ENCODE assay signal across 8 cellular contexts in genomic region chr1:6414443-6414844, GRCh38. TPM values are rescaled to one million over a fixed set of nuclear protein-coding genes. Genes with fewer than 3 reads are reported as not detected.
DNase-seq lines count a peak whose midpoint lies in the region; ATAC-seq and TF ChIP-seq lines count a peak whose summit lies in the region.

No MANE protein-coding gene starts in this region.

- DNase-seq in activated T-cell treated with anti-CD3 and anti-CD28 coated beads for 48 hours (ENCODE audit: low read depth) (peak; percentile 48), activated T-cell treated with anti-CD3 and anti-CD28 coated beads for 4 hours (no peak), astrocyte of the spinal cord (ENCODE audit: low read depth, low spot score) (peak; percentile 44), left colon (peak; percentile 58 to 65)

- peaks cover 5% of the 10 kb centered on the region; the same call in 1 of the 2 replicates for H3K4me1 ChIP-seq in OCI-LY3 (ENCODE audit: low read length)

- peak; percentile 52 for TF ChIP-seq CTCF in OCI-LY3 (IDR thresholded peaks at IDR 0.05; ENCODE audit: low read depth, low read length)
- TF ChIP-seq CTCF in astrocyte of the spinal cord (IDR thresholded peaks at IDR 0.05; ENCODE audit: low read depth, low read length): peak; percentile 66

- no peaks in the 10 kb centered on the region for H3K27me3 ChIP-seq in OCI-LY3 (ENCODE audit: low read depth, low read length)

- H3K4me3 ChIP-seq in OCI-LY3 (ENCODE audit: low read length) (peak overlapping the region; percentile 68), astrocyte of the spinal cord (ENCODE audit: low read depth, low read length) (no peak overlapping the region)

- no peak overlapping the region for H2AFZ ChIP-seq in OCI-LY3 (ENCODE audit: low read depth, low read length)

- in situ Hi-C loops in astrocyte of the spinal cord (cut with HindIII; ENCODE audit: low sequenced_read_pairs): no loop called here

- ATAC-seq in HG02798 (IDR thresholded peaks at IDR 0.05; ENCODE audit: poor library complexity, unreplicated experiment) (peak; percentile 78), left colon (peak; percentile 40), HG02840 (IDR thresholded peaks at IDR 0.05; ENCODE audit: low FRiP score, unreplicated experiment) (no peak), HG03439 (IDR thresholded peaks at IDR 0.05; ENCODE audit: unreplicated experiment) (no peak)

- peak overlapping the region; percentile 85 for H3K4me2 ChIP-seq in OCI-LY3 (ENCODE audit: low read length)

- no peaks in the 10 kb centered on the region for H3K9me3 ChIP-seq in OCI-LY3 (ENCODE audit: insufficient read depth, low read length)

- H3K9ac ChIP-seq in OCI-LY3 (ENCODE audit: low read length): peak overlapping the region; percentile 13; the same call in 1 of the 2 replicates

- intact Hi-C loops in left colon (cut with DNase I, micrococcal nuclease): no loop called here

- H3K79me2 ChIP-seq in OCI-LY3 (ENCODE audit: low read length): no peaks in the 10 kb centered on the region

- no peaks in the 10 kb centered on the region for H4K20me1 ChIP-seq in OCI-LY3 (ENCODE audit: insufficient read depth, low read length)

- H3K27ac ChIP-seq in OCI-LY3 (ENCODE audit: low read length): no peak overlapping the region

- H3K36me3 ChIP-seq in OCI-LY3 (replicated peaks; ENCODE audit: low read depth, low read length): no peaks in the 10 kb centered on the region

RNA-seq across cellular contexts. Expression of gene HES2, which starts 5.3 kb away (rescaled TPM):
- 10 to 100 TPM; 29.4 to 34.0 TPM for total RNA-seq in left colon

RNA-seq across cellular contexts. Expression of gene ESPN, which starts 10.1 kb away (rescaled TPM):
- 100 to 1,000 TPM; 100 to 152 TPM for total RNA-seq in left colon

RNA-seq across cellular contexts. Expression of gene ACOT7, which starts 20.9 kb away (rescaled TPM):
- total RNA-seq in left colon: 10 to 100 TPM; 50.4 to 58.0 TPM

RNA-seq across cellular contexts. Expression of gene TNFRSF25, which starts 51.5 kb away (rescaled TPM):
- 10 to 100 TPM; 21.7 to 71.9 TPM for total RNA-seq in left colon

Comparison
In these comparisons a context has a peak if more than half of its experiments do, and no peak if none do; other contexts are left out.
1. ATAC-seq: peak in HG02798 (single experiment) and left colon (single experiment); none in HG02840 (single experiment) and HG03439 (single experiment).